Comparison of ENCODE assay signal across 8 cellular contexts in genomic region chr11:67504023-67504949, GRCh38. TPM values are rescaled to one million over a fixed set of nuclear protein-coding genes. Genes with fewer than 3 reads are reported as not detected.
DNase-seq lines count a peak whose midpoint lies in the region; ATAC-seq and TF ChIP-seq lines count a peak whose summit lies in the region.

No MANE protein-coding gene starts in this region.

- peaks cover 0 to 2% (median 0%) of the 10 kb centered on the region in 8 donors for H3K9me3 Mint-ChIP-seq in CD4-positive, alpha-beta memory T cell
- H3K9me3 Mint-ChIP-seq in activated CD4-positive, alpha-beta memory T cell treated with anti-CD3 and anti-CD28 coated beads, Interleukin-2, amount 10 ng/mL, durations not matched to agents 7 days and 5 days: no peaks in the 10 kb centered on the region
- H3K9me3 Mint-ChIP-seq in neural progenitor cell: no peaks in the 10 kb centered on the region

- POLR2A ChIA-PET in CD4-positive, alpha-beta memory T cell (lab: Charles Lee; ENCODE audit: partially characterized antibody): interaction anchor here (0.6 to 8.7 kb wide), 16 partner anchors 12 to 151 kb away, joined by 3 to 124 read pairs (median 8); partner anchors contain the start of genes AIP, POLD4, PPP1CA and PTPRCAP
- POLR2A ChIA-PET in activated CD4-positive, alpha-beta memory T cell treated with anti-CD3 and anti-CD28 coated beads, Interleukin-2, amount 10 ng/mL, durations not matched to agents 7 days and 5 days (lab: Charles Lee): interaction anchor here (1.1 to 2.9 kb wide), 8 partner anchors 16 to 100 kb away, joined by 3 to 39 read pairs (median 4); partner anchors contain the start of genes PTPRCAP, TBC1D10C and TMEM134

- peaks cover 51% of the 10 kb centered on the region for H4K20me1 ChIP-seq in neural progenitor cell (ENCODE audit: low read depth)

- peaks cover 37% of the 10 kb centered on the region for H3K36me3 ChIP-seq in CD4-positive, alpha-beta memory T cell (ENCODE audit: insufficient read depth, low read length)
- H3K36me3 ChIP-seq in neural progenitor cell: no peaks in the 10 kb centered on the region

- H3K9me3 ChIP-seq in CD4-positive, alpha-beta memory T cell (ENCODE audit: control insufficient read depth in 1 of 2, low read length in 2 of 2): no peaks in the 10 kb centered on the region
- no peaks in the 10 kb centered on the region for H3K9me3 ChIP-seq in neural progenitor cell (ENCODE audit: low read depth)

- peaks cover 12 to 41% of the 10 kb centered on the region in 2 donors for H3K36me3 Mint-ChIP-seq in CD4-positive, alpha-beta memory T cell
- H3K36me3 Mint-ChIP-seq in activated CD4-positive, alpha-beta memory T cell treated with anti-CD3 and anti-CD28 coated beads, Interleukin-2, amount 10 ng/mL, durations not matched to agents 7 days and 5 days (ENCODE audit: low read depth): peaks cover 47% of the 10 kb centered on the region
- peaks cover 12% of the 10 kb centered on the region for H3K36me3 Mint-ChIP-seq in neural progenitor cell

- peak overlapping the region; percentile 90 to 99 (median 93) for H3K27ac Mint-ChIP-seq in CD4-positive, alpha-beta memory T cell
- H3K27ac Mint-ChIP-seq in activated CD4-positive, alpha-beta memory T cell treated with anti-CD3 and anti-CD28 coated beads, Interleukin-2, amount 10 ng/mL, durations not matched to agents 7 days and 5 days: peak overlapping the region; percentile 84
- no peak overlapping the region for H3K27ac Mint-ChIP-seq in neural progenitor cell

- H3K4me2 ChIP-seq in neural progenitor cell: peak overlapping the region; percentile 89

- no peaks in the 10 kb centered on the region for H3K27me3 ChIP-seq in CD4-positive, alpha-beta memory T cell (ENCODE audit: insufficient read depth, low read length)
- peaks cover 11% of the 10 kb centered on the region for H3K27me3 ChIP-seq in neural progenitor cell

- no peaks in the 10 kb centered on the region for H3K27me3 Mint-ChIP-seq in CD4-positive, alpha-beta memory T cell
- H3K27me3 Mint-ChIP-seq in activated CD4-positive, alpha-beta memory T cell treated with anti-CD3 and anti-CD28 coated beads, Interleukin-2, amount 10 ng/mL, durations not matched to agents 7 days and 5 days: no peaks in the 10 kb centered on the region
- peaks cover 7% of the 10 kb centered on the region for H3K27me3 Mint-ChIP-seq in neural progenitor cell (ENCODE audit: insufficient read depth, low read depth)

- peak overlapping the region; percentile 52 to 79 for H3K4me3 ChIP-seq in CD4-positive, alpha-beta memory T cell (ENCODE audit: low read length in 2 of 2)
- H3K4me3 ChIP-seq in epithelial cell of proximal tubule (ENCODE audit: low read depth, low read length): peak overlapping the region; percentile 89
- H3K4me3 ChIP-seq in neural progenitor cell: peak overlapping the region; percentile 71

- peak overlapping the region; percentile 93 for H3K27ac ChIP-seq in CD4-positive, alpha-beta memory T cell (ENCODE audit: low read depth, low read length)
- no peak overlapping the region for H3K27ac ChIP-seq in neural progenitor cell

- CTCF ChIA-PET in CD4-positive, alpha-beta memory T cell (lab: Charles Lee; ENCODE audit: partially characterized antibody): interaction anchor here (0.9 to 2.8 kb wide), 3 partner anchors 18 to 153 kb away, joined by 4 to 9 read pairs (median 7); partner anchors contain the start of gene PPP1CA
- CTCF ChIA-PET in activated CD4-positive, alpha-beta memory T cell treated with anti-CD3 and anti-CD28 coated beads, Interleukin-2, amount 10 ng/mL, durations not matched to agents 7 days and 5 days (lab: Charles Lee): interaction anchor here (1.2 to 2.8 kb wide), 3 partner anchors 19 to 158 kb away, joined by 3 to 15 read pairs (median 5); partner anchors contain the start of gene PPP1CA

- peaks cover 60% of the 10 kb centered on the region for H3K4me1 ChIP-seq in CD4-positive, alpha-beta memory T cell (ENCODE audit: insufficient read depth, low read length)
- peaks cover 23% of the 10 kb centered on the region for H3K4me1 ChIP-seq in neural progenitor cell

- peak overlapping the region; percentile 21 for H3K9ac ChIP-seq in neural progenitor cell

- peak overlapping the region; percentile 29 for H2AFZ ChIP-seq in neural progenitor cell (replicated peaks)

- DNase-seq in CD4-positive, alpha-beta memory T cell: peak in 4 of 5 donors; percentile 29 to 58 (median 35)
- DNase-seq in HuH-7.5 (ENCODE audit: low spot score) (peak; percentile 98), epithelial cell of proximal tubule (ENCODE audit: low read depth) (no peak), neural progenitor cell (ENCODE audit: low spot score) (peak; percentile 78), HPDE6-E6E7 (ENCODE audit: extremely low spot score) (no peak), Ammon's horn (ENCODE audit: low spot score) (no peak)
- DNase-seq in activated CD4-positive, alpha-beta memory T cell treated with anti-CD3 and anti-CD28 coated beads, Interleukin-2, amount 10 ng/mL, durations not matched to agents 7 days and 5 days: peak; percentile 49

- H3F3A ChIP-seq in neural progenitor cell (ENCODE audit: low read depth): peaks cover 41% of the 10 kb centered on the region

- peak overlapping the region; percentile 91 to 95 (median 92) for H3K4me3 Mint-ChIP-seq in CD4-positive, alpha-beta memory T cell
- H3K4me3 Mint-ChIP-seq in activated CD4-positive, alpha-beta memory T cell treated with anti-CD3 and anti-CD28 coated beads, Interleukin-2, amount 10 ng/mL, durations not matched to agents 7 days and 5 days: peak overlapping the region; percentile 93
- peak overlapping the region; percentile 94 for H3K4me3 Mint-ChIP-seq in neural progenitor cell

- peaks cover 33 to 69% (median 46%) of the 10 kb centered on the region in 4 donors for H3K4me1 Mint-ChIP-seq in CD4-positive, alpha-beta memory T cell
- peaks cover 54% of the 10 kb centered on the region for H3K4me1 Mint-ChIP-seq in activated CD4-positive, alpha-beta memory T cell treated with anti-CD3 and anti-CD28 coated beads, Interleukin-2, amount 10 ng/mL, durations not matched to agents 7 days and 5 days
- peaks cover 30% of the 10 kb centered on the region for H3K4me1 Mint-ChIP-seq in neural progenitor cell

- intact Hi-C loops in CD4-positive, alpha-beta memory T cell (cut with micrococcal nuclease): no loop called here

- TF ChIP-seq CTCF in epithelial cell of proximal tubule (conservative IDR thresholded peaks at IDR 0.05; ENCODE audit: low read depth, low read length) (no peak), neural progenitor cell (IDR thresholded peaks at IDR 0.05) (no peak)

- H3K79me2 ChIP-seq in neural progenitor cell (ENCODE audit: low read depth): peaks cover 9% of the 10 kb centered on the region

- no peak for ATAC-seq in GM21528 (IDR thresholded peaks at IDR 0.05; ENCODE audit: low FRiP score, unreplicated experiment)

RNA-seq across cellular contexts. Expression of gene PITPNM1, which starts 0.9 kb away (rescaled TPM):
- total RNA-seq in CD4-positive, alpha-beta memory T cell: 100 to 1,000 TPM; 137 to 143 TPM
- polyA plus RNA-seq in CD4-positive, alpha-beta memory T cell: 10 to 100 TPM; 15.0 to 43.6 TPM
- 100 to 1,000 TPM; 116 to 120 TPM for total RNA-seq in activated CD4-positive, alpha-beta memory T cell treated with anti-CD3 and anti-CD28 coated beads, Interleukin-2, amount 10 ng/mL, durations not matched to agents 7 days and 5 days
- total RNA-seq in epithelial cell of proximal tubule (58.9 and 74.1 TPM in 2 replicates), neural progenitor cell (ENCODE audit: low replicate concordance) (7.7 and 32.8 TPM in 2 replicates)

RNA-seq across cellular contexts. Expression of gene CDK2AP2, which starts 3.7 kb away (rescaled TPM):
- total RNA-seq in CD4-positive, alpha-beta memory T cell: 10 to 100 TPM; 85.8 to 86.0 TPM
- polyA plus RNA-seq in CD4-positive, alpha-beta memory T cell: 100 to 1,000 TPM in 1 of 2 donors, 10 to 100 TPM in 1; 83.3 to 152 TPM
- 100 to 1,000 TPM; 116 to 119 TPM for total RNA-seq in activated CD4-positive, alpha-beta memory T cell treated with anti-CD3 and anti-CD28 coated beads, Interleukin-2, amount 10 ng/mL, durations not matched to agents 7 days and 5 days
- total RNA-seq in epithelial cell of proximal tubule (129 and 165 TPM in 2 replicates), neural progenitor cell (ENCODE audit: low replicate concordance) (2.1 and 17.1 TPM in 2 replicates)

RNA-seq across cellular contexts. Expression of gene CABP2, which starts 19.0 kb away (rescaled TPM):
- not detected for total RNA-seq in CD4-positive, alpha-beta memory T cell
- polyA plus RNA-seq in CD4-positive, alpha-beta memory T cell: not detected
- total RNA-seq in activated CD4-positive, alpha-beta memory T cell treated with anti-CD3 and anti-CD28 coated beads, Interleukin-2, amount 10 ng/mL, durations not matched to agents 7 days and 5 days: not detected
- total RNA-seq in epithelial cell of proximal tubule (not detected in 2 replicates), neural progenitor cell (ENCODE audit: low replicate concordance) (not detected in 2 replicates)

RNA-seq across cellular contexts. Expression of gene AIP, which starts 21.5 kb away (rescaled TPM):
- 100 to 1,000 TPM; 131 to 132 TPM for total RNA-seq in CD4-positive, alpha-beta memory T cell
- 100 to 1,000 TPM; 152 to 185 TPM for polyA plus RNA-seq in CD4-positive, alpha-beta memory T cell
- 100 to 1,000 TPM; 152 to 159 TPM for total RNA-seq in activated CD4-positive, alpha-beta memory T cell treated with anti-CD3 and anti-CD28 coated beads, Interleukin-2, amount 10 ng/mL, durations not matched to agents 7 days and 5 days
- 62.0 and 63.4 TPM in 2 replicates for total RNA-seq in epithelial cell of proximal tubule
- total RNA-seq in neural progenitor cell (ENCODE audit: low replicate concordance): 20.3 and 38.5 TPM in 2 replicates

RNA-seq across cellular contexts. Expression of gene TMEM134, which starts 35.2 kb away (rescaled TPM):
- total RNA-seq in CD4-positive, alpha-beta memory T cell: 10 to 100 TPM; 90.1 to 99.1 TPM
- 100 to 1,000 TPM; 152 to 162 TPM for polyA plus RNA-seq in CD4-positive, alpha-beta memory T cell
- total RNA-seq in activated CD4-positive, alpha-beta memory T cell treated with anti-CD3 and anti-CD28 coated beads, Interleukin-2, amount 10 ng/mL, durations not matched to agents 7 days and 5 days: 10 to 100 TPM; 36.3 to 37.6 TPM
- total RNA-seq in epithelial cell of proximal tubule: 26.1 and 74.0 TPM in 2 replicates
- total RNA-seq in neural progenitor cell (ENCODE audit: low replicate concordance): 68.1 and 88.8 TPM in 2 replicates

Comparison
In these comparisons a context has a peak if more than half of its experiments do, and no peak if none do; other contexts are left out.
1. DNase-seq: peak in CD4-positive, alpha-beta memory T cell (4 of 5), HuH-7.5 (single experiment), activated CD4-positive, alpha-beta memory T cell treated with anti-CD3 and anti-CD28 coated beads, Interleukin-2, amount 10 ng/mL, durations not matched to agents 7 days and 5 days (single experiment) and neural progenitor cell (single experiment); none in epithelial cell of proximal tubule (single experiment), HPDE6-E6E7 (single experiment) and Ammon's horn (single experiment).
2. Peak in every context shown above with its lines, with median percentiles within 50 percentile points of each other: H3K4me3 ChIP-seq and H3K4me3 Mint-ChIP-seq.